In genomic region chr17:41919840-41920579, GRCh38 we compare ENCODE assay signal across 8 cellular contexts. TPM values are rescaled to one million over a fixed set of nuclear protein-coding genes. Genes with fewer than 3 reads are reported as not detected.
A peak's percentile ranks its signal among the peaks of the same experiment; 100 is the strongest.
DNase-seq lines count a peak whose midpoint lies in the region; ATAC-seq and TF ChIP-seq lines count a peak whose summit lies in the region.

No MANE protein-coding gene starts in this region.

- ATAC-seq in left cardiac atrium = no peak
- ATAC-seq in body of pancreas = no peak
- no peak for ATAC-seq in memory B cell (ENCODE audit: low read depth)
- no peak for ATAC-seq in GM18907 (IDR thresholded peaks at IDR 0.05; ENCODE audit: unreplicated experiment)

- intact Hi-C loops in left cardiac atrium (cut with DNase I) (no loop called here), body of pancreas (cut with DNase I) (no loop called here), vagina (cut with DNase I) (no loop called here)

- H3K9me3 ChIP-seq in cardiac muscle cell (ENCODE audit: low read depth) = no peaks in the 10 kb centered on the region
- no peaks in the 10 kb centered on the region for H3K9me3 ChIP-seq in body of pancreas
- no peaks in the 10 kb centered on the region for H3K9me3 ChIP-seq in vagina

- H3K27ac ChIP-seq in cardiac muscle cell (peak overlapping the region; percentile 76), body of pancreas (peak overlapping the region; percentile 85 to 96 (median 91)), vagina (peak overlapping the region; percentile 89)

- H3K27ac Mint-ChIP-seq in memory B cell = no peak overlapping the region

- no peaks in the 10 kb centered on the region for H3K36me3 Mint-ChIP-seq in memory B cell

- H3K4me1 ChIP-seq in cardiac muscle cell (ENCODE audit: low read depth) (peaks cover 4% of the 10 kb centered on the region), body of pancreas (peaks cover 34% of the 10 kb centered on the region), vagina (peaks cover 28% of the 10 kb centered on the region)

- H3K4me1 Mint-ChIP-seq in memory B cell = peaks cover 16% of the 10 kb centered on the region

- 66 to 78% methylated on average over 7 of the region's 7 CpGs for WGBS in body of pancreas, 2 donors

- no peaks in the 10 kb centered on the region for H3K9me3 Mint-ChIP-seq in memory B cell

- H3K4me3 Mint-ChIP-seq in memory B cell = peak overlapping the region; percentile 69

- H3K27me3 ChIP-seq in cardiac muscle cell = no peaks in the 10 kb centered on the region
- H3K27me3 ChIP-seq in body of pancreas = no peaks in the 10 kb centered on the region
- no peaks in the 10 kb centered on the region for H3K27me3 ChIP-seq in vagina

- no peak overlapping the region for H3K4me3 ChIP-seq in cardiac muscle cell
- H3K4me3 ChIP-seq in body of pancreas = no peak overlapping the region
- peak overlapping the region in 1 of 2 donors; percentile 85 for H3K4me3 ChIP-seq in vagina

- H3K36me3 ChIP-seq in cardiac muscle cell (no peaks in the 10 kb centered on the region), body of pancreas (replicated peaks in 1 of 2; ENCODE audit: insufficient read depth in 1 of 2, low read depth in 2 of 2) (no peaks in the 10 kb centered on the region), vagina (no peaks in the 10 kb centered on the region)

- TF ChIP-seq CTCF in cardiac muscle cell (IDR thresholded peaks at IDR 0.05; ENCODE audit: low read depth, low read length) (no peak), body of pancreas (IDR thresholded peaks at IDR 0.05) (no peak), vagina (IDR thresholded peaks at IDR 0.05) (no peak)

- TF ChIP-seq POLR2A in body of pancreas (IDR thresholded peaks at IDR 0.05) (no peak), vagina (IDR thresholded peaks at IDR 0.05) (no peak)

- no peaks in the 10 kb centered on the region for H3K27me3 Mint-ChIP-seq in memory B cell

- DNase-seq in cardiac muscle cell (ENCODE audit: low read depth in 1 of 2, low spot score in 1 of 2) (peak in 1 of 2 donors; percentile 51), left cardiac atrium (no peak), body of pancreas (peak in 3 of 4 donors; percentile 23 to 25 (median 25)), memory B cell (ENCODE audit: low spot score in 2 of 2) (no peak), vagina (ENCODE audit: extremely low spot score in 2 of 2) (no peak), HPDE6-E6E7 (ENCODE audit: extremely low spot score) (no peak), LoVo (ENCODE audit: low spot score) (no peak)

RNA-seq across cellular contexts. Expression of gene ACLY, which starts 1.3 kb away (rescaled TPM):
- total RNA-seq in cardiac muscle cell = 96.3 and 155 TPM in 2 replicates
- polyA plus RNA-seq in cardiac muscle cell = 71.5 and 89.2 TPM in 2 replicates
- 10 to 100 TPM; 58.7 to 72.2 TPM for total RNA-seq in left cardiac atrium
- 10 to 100 TPM; 39.2 to 59.0 TPM for total RNA-seq in body of pancreas
- 74.9 TPM for total RNA-seq in vagina

RNA-seq across cellular contexts. Expression of gene ODAD4, which starts 10.4 kb away (rescaled TPM):
- 2.6 and 4.5 TPM in 2 replicates for total RNA-seq in cardiac muscle cell
- 3.2 and 8.0 TPM in 2 replicates for polyA plus RNA-seq in cardiac muscle cell
- total RNA-seq in left cardiac atrium = 1 to 10 TPM; 1.0 to 1.3 TPM
- under 1 TPM; 0.26 to 0.66 TPM for total RNA-seq in body of pancreas
- 1.7 TPM for total RNA-seq in vagina

RNA-seq across cellular contexts. Expression of gene CNP, which starts 46.6 kb away (rescaled TPM):
- total RNA-seq in cardiac muscle cell = 69.0 and 70.0 TPM in 2 replicates
- polyA plus RNA-seq in cardiac muscle cell = 79.4 and 82.8 TPM in 2 replicates
- total RNA-seq in left cardiac atrium = 10 to 100 TPM; 40.3 to 43.7 TPM
- total RNA-seq in body of pancreas = 10 to 100 TPM; 36.3 to 70.2 TPM
- 54.0 TPM for total RNA-seq in vagina

RNA-seq across cellular contexts. Expression of gene KLHL11, which starts 54.8 kb away (rescaled TPM):
- total RNA-seq in cardiac muscle cell = 26.5 and 29.2 TPM in 2 replicates
- polyA plus RNA-seq in cardiac muscle cell = 21.3 and 22.6 TPM in 2 replicates
- 1 to 10 TPM; 4.7 to 6.1 TPM for total RNA-seq in left cardiac atrium
- 10 to 100 TPM; 15.2 to 16.3 TPM for total RNA-seq in body of pancreas
- 15.2 TPM for total RNA-seq in vagina

Comparison
In these comparisons a context has a peak if more than half of its experiments do, and no peak if none do; other contexts are left out.
1. DNase-seq: peak in body of pancreas (3 of 4); none in left cardiac atrium (single experiment), memory B cell (0 of 2), vagina (0 of 2), HPDE6-E6E7 (single experiment) and LoVo (single experiment).
2. Peak in every context shown above with its lines, with median percentiles within 50 percentile points of each other: H3K27ac ChIP-seq.